Comparison of ENCODE assay signal across 11 cellular contexts in the genomic region with DNA sequence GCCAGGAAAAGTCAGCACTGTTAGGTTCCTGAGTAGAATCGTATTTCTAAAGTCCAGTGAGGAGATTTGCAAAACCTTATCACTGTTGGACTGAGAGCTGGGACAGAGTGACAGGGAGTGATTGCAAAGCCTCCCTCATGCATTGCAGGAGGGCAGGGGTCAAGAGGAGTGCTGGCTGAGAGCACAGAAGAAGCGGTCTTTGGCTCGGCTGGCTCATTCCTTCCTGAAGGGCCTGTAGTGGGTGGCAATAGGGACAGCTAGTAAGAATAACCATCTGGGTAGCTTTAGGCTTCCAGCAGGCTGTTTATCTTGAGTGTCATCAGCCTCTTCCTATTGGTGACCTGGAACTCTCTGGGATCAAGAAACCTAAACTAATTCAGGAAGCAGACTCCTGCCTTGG. TPM values are rescaled to one million over a fixed set of nuclear protein-coding genes. Genes with fewer than 3 reads are reported as not detected.
A peak's percentile ranks its signal among the peaks of the same experiment; 100 is the strongest.
DNase-seq lines count a peak whose midpoint lies in the region; ATAC-seq, FAIRE-seq and TF ChIP-seq lines count a peak whose summit lies in the region.
"Had no signal": no experiment of that assay in that cellular context is flagged by ENCODE, and none has a peak within 500 bp of the region (broad histone marks: within the 10 kb centered on the region; RNA-seq: fewer than 3 reads in every experiment).

No MANE protein-coding gene starts in this region.

- in situ Hi-C loops in GM23248 (cut with MboI) = no loop called here

- H3F3A ChIP-seq in GM23248 (ENCODE audit: insufficient read depth) = peaks cover 100% of the 10 kb centered on the region

- H3K27me3 ChIP-seq in GM23248 (replicated peaks; ENCODE audit: insufficient read depth) (no peaks in the 10 kb centered on the region), body of pancreas (no peaks in the 10 kb centered on the region), small intestine (ENCODE audit: control insufficient read depth in 2 of 2, insufficient read depth in 2 of 2, low read length in 2 of 2) (no peaks in the 10 kb centered on the region)

- H3K9ac ChIP-seq in GM23248 (0 out of 2 replicates have a peak overlapping the region, but pooled peaks have one; percentile 3), kidney (ENCODE audit: low read length in 2 of 2) (no peak overlapping the region)

- H3K4me3 ChIP-seq in GM23248 (no peak overlapping the region), body of pancreas (no peak overlapping the region), kidney (ENCODE audit: low read length in 2 of 2) (no peak overlapping the region), small intestine (ENCODE audit: low read depth in 1 of 2, low read length in 2 of 2) (no peak overlapping the region)

- TF ChIP-seq POLR2A in body of pancreas (IDR thresholded peaks at IDR 0.05) = no peak

- no peak overlapping the region for H2AFZ ChIP-seq in GM23248

- FAIRE-seq in kidney (lab: Jason Lieb, UNC) = no peak
- FAIRE-seq in small intestine (lab: Jason Lieb, UNC) = no peak

- H3K9me2 ChIP-seq in GM23248 (ENCODE audit: insufficient read depth) = no peaks in the 10 kb centered on the region

- H3K9me3 ChIP-seq in GM23248 (ENCODE audit: low read depth) (no peaks in the 10 kb centered on the region), body of pancreas (no peaks in the 10 kb centered on the region), kidney (ENCODE audit: control insufficient read depth in 1 of 2, low read length in 2 of 2) (no peaks in the 10 kb centered on the region), small intestine (ENCODE audit: control insufficient read depth, low read depth) (no peaks in the 10 kb centered on the region)

- peak overlapping the region; percentile 54 for H3K27ac ChIP-seq in GM23248
- no peak overlapping the region for H3K27ac ChIP-seq in body of pancreas
- H3K27ac ChIP-seq in kidney (ENCODE audit: low read depth in 2 of 2, low read length in 2 of 2) = no peak overlapping the region
- H3K27ac ChIP-seq in small intestine (ENCODE audit: low read depth in 1 of 2, low read length in 1 of 2) = peak overlapping the region in 1 of 2 donors; percentile 32

- TF ChIP-seq CTCF in body of pancreas (IDR thresholded peaks at IDR 0.05) (no peak), kidney (IDR thresholded peaks at IDR 0.05; ENCODE audit: borderline replicate concordance, extremely low read depth, insufficient read depth) (no peak), GM10266 (IDR thresholded peaks at IDR 0.05; ENCODE audit: control insufficient read depth, insufficient read depth, low read depth, missing control alignments) (no peak)

- H3K36me3 ChIP-seq in GM23248 (ENCODE audit: low read depth) = peaks cover 95% of the 10 kb centered on the region
- peaks cover 0 to 24% of the 10 kb centered on the region in 2 donors for H3K36me3 ChIP-seq in body of pancreas (replicated peaks in 1 of 2; ENCODE audit: insufficient read depth in 1 of 2, low read depth in 2 of 2)
- H3K36me3 ChIP-seq in kidney (ENCODE audit: control insufficient read depth in 1 of 2, insufficient read depth in 2 of 2, low read length in 2 of 2) = no peaks in the 10 kb centered on the region
- H3K36me3 ChIP-seq in small intestine (ENCODE audit: control insufficient read depth in 2 of 2, insufficient read depth in 2 of 2, low read length in 2 of 2) = peaks cover 4 to 5% of the 10 kb centered on the region in 2 donors

- no peak overlapping the region for H3K4me2 ChIP-seq in GM23248 (ENCODE audit: unreplicated experiment)

- H3K4me1 ChIP-seq in GM23248 (ENCODE audit: insufficient read depth) (peaks cover 38% of the 10 kb centered on the region), body of pancreas (peaks cover 9% of the 10 kb centered on the region), kidney (ENCODE audit: control insufficient read depth in 1 of 2, insufficient read depth in 1 of 2, low read depth in 1 of 2, low read length in 2 of 2) (peaks cover 0 to 2% of the 10 kb centered on the region in 2 donors), small intestine (ENCODE audit: control insufficient read depth in 2 of 2, insufficient read depth in 1 of 2, low read depth in 1 of 2, low read length in 1 of 2) (peaks cover 0 to 6% of the 10 kb centered on the region in 2 donors)

- intact Hi-C loops in body of pancreas (cut with DNase I) (no loop called here), kidney (cut with DNase I) (no loop called here)

- 33 to 60% methylated on average over 3 of the region's 3 CpGs for WGBS in GM23248 (ENCODE audit: low coverage in 1 of 2, low lambda C conversion rate in 2 of 2, missing lambda C conversion rate in 2 of 2), 2 experiments
- 57% methylated on average over 3 of the region's 3 CpGs for WGBS in body of pancreas, 2 donors
- 48 to 61% (median 57%) methylated on average over 3 of the region's 3 CpGs for WGBS in small intestine, 3 donors

- DNase-seq in GM23248 (peak; percentile 57), body of pancreas (peak; percentile 19 to 45 (median 35)), kidney (peak; percentile 89), small intestine (peak; percentile 52), GM10266 (ENCODE audit: extremely low spot score) (no peak)
- DNase-seq: activated CD8-positive, alpha-beta memory T cell treated with anti-CD3 and anti-CD28 coated beads, Interleukin-2, amount 50 U/mL, for 4 hours; stimulated activated CD4-positive, alpha-beta T cell treated with anti-CD3 and anti-CD28 coated beads, Interleukin-1b, Interleukin-23, amount 100 ng/mL, for 48 hours; SW 1271 had no signal

- ATAC-seq in body of pancreas (peak; percentile 66), GM18517 (IDR thresholded peaks at IDR 0.05; ENCODE audit: unreplicated experiment) (no peak), GM18909 (IDR thresholded peaks at IDR 0.05; ENCODE audit: poor library complexity, unreplicated experiment) (no peak), HG02798 (IDR thresholded peaks at IDR 0.05; ENCODE audit: poor library complexity, unreplicated experiment) (no peak)

- no peaks in the 10 kb centered on the region for H4K20me1 ChIP-seq in GM23248 (ENCODE audit: insufficient read depth)

- peaks cover 100% of the 10 kb centered on the region for H3K79me2 ChIP-seq in GM23248 (ENCODE audit: insufficient read depth)

RNA-seq across cellular contexts. Expression of a gene that starts 53.4 kb away (rescaled TPM):
- total RNA-seq in GM23248 (2014; rRNA removed; shearing (Covaris generic)) = 405 and 506 TPM in 2 replicates
- polyA plus RNA-seq in GM23248 (2016; fragmentation: Nextera tagmentation; extraction: Ambion mirVana) (519 and 523 TPM in 2 replicates), kidney (ENCODE audit: insufficient read depth, low read depth, low replicate concordance) (13.8 TPM), small intestine (10 to 100 TPM in 2 of 3 donors, 1 to 10 TPM in 1; 5.4 to 89.6 (median 25.9) TPM)
- total RNA-seq in body of pancreas (100 to 1,000 TPM; 266 to 433 TPM), kidney (235 TPM)
